ENCODE assay signal across 22 cellular contexts in the genomic region with DNA sequence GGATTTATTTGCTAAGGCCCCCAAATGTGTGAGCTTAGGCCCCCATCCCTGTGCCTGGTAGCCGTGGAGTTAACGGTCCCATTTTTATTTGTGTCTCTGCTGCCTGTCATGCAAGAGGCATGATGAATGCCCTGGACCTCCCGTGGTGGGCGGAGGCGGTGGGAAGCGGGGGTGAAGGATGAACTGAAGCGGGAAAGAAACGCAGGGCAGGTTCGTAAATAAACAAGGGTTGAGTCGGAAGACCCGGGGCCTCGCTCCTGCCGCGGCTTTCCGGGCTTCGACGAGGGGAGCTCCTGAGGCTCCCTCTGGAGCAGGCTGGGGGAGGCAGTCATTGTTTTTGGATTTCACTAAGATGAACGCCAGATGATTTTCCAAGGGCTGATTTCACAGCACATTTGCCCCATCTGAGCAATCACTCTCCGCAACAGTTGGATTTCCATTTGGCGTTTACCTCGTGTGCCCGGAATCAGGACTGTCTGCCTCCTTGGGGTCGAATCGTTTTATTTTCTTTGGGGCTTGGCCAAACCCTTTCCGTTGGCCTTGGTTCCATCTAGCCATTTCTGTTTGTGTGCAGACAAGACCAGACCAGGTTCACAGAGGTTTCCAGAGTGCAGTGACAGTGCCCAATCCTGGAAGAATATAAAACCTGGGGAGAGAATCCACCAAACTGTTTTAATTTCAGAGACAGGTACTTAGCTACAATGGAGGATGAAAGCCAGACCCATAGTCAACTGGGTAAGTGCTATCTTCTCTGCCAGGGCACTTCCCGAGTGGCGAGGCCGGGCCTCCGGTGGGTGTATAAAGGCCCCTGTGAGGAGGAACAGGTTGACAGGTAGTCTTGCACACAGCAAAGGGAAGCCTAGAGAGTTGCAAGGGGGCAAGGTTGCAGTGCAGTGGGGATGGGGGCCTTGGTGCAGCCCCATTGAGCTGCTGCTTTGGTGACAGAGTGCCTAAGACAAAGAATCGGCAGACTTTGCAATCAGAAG.
A peak's percentile ranks its signal among the peaks of the same experiment; 100 is the strongest.
DNase-seq lines count a peak whose midpoint lies in the region; ATAC-seq and TF ChIP-seq lines count a peak whose summit lies in the region.
"Had no signal": no experiment of that assay in that cellular context is flagged by ENCODE, and none has a peak within 500 bp of the region (broad histone marks: within the 10 kb centered on the region; RNA-seq: fewer than 3 reads in every experiment).

No MANE protein-coding gene starts in this region.

- H3K27ac Mint-ChIP-seq in endodermal cell = no peak overlapping the region
- no peak overlapping the region for H3K27ac Mint-ChIP-seq in CD4-positive, alpha-beta T cell
- H3K27ac Mint-ChIP-seq: activated naive CD4-positive, alpha-beta T cell treated with anti-CD3 and anti-CD28 coated beads, Interleukin-2, amount 10 ng/mL, durations not matched to agents 7 days and 5 days; WTC11 had no signal

- 71 to 83% methylated on average over 30 of the region's 30 CpGs for WGBS in endodermal cell (ENCODE audit: insufficient coverage in 1 of 2, insufficient read length in 1 of 2), 2 experiments

- CTCF ChIA-PET in A673 (lab: Charles Lee) = no interaction called here
- CTCF ChIA-PET in CD4-positive, alpha-beta T cell (lab: Charles Lee) = no interaction called here

- TF ChIP-seq CTCF in A673 (conservative IDR thresholded peaks at IDR 0.05; ENCODE audit: low read depth, low read length) (no peak), ascending aorta (IDR thresholded peaks at IDR 0.05) (no peak), endodermal cell (conservative IDR thresholded peaks at IDR 0.05) (no peak), osteoblast (IDR thresholded peaks at IDR 0.05; ENCODE audit: extremely low read depth, low read depth, low read length) (no peak)
- no peak for TF ChIP-seq CTCF in CD4-positive, alpha-beta T cell (IDR thresholded peaks at IDR 0.05)

- intact Hi-C loops in A673 (cut with micrococcal nuclease; ENCODE audit: unreplicated experiment) (no loop called here), ascending aorta (cut with DNase I) (no loop called here)
- intact Hi-C loops in CD4-positive, alpha-beta T cell (cut with DNase I, micrococcal nuclease) = no loop called here

- H3K36me3 Mint-ChIP-seq in endodermal cell (ENCODE audit: low read depth) = peaks cover 12% of the 10 kb centered on the region
- H3K36me3 Mint-ChIP-seq in CD4-positive, alpha-beta T cell (ENCODE audit: low read depth) = no peaks in the 10 kb centered on the region
- H3K36me3 Mint-ChIP-seq: activated naive CD4-positive, alpha-beta T cell treated with anti-CD3 and anti-CD28 coated beads, Interleukin-2, amount 10 ng/mL, durations not matched to agents 7 days and 5 days had no signal

- H2AFZ ChIP-seq in osteoblast (ENCODE audit: low read length) = peak overlapping the region; percentile 77

- no peak overlapping the region for H3K4me3 Mint-ChIP-seq in endodermal cell
- H3K4me3 Mint-ChIP-seq in CD4-positive, alpha-beta T cell = no peak overlapping the region
- H3K4me3 Mint-ChIP-seq: activated naive CD4-positive, alpha-beta T cell treated with anti-CD3 and anti-CD28 coated beads, Interleukin-2, amount 10 ng/mL, durations not matched to agents 7 days and 5 days; naive thymus-derived CD4-positive, alpha-beta T cell; WTC11 had no signal

- H3K9me3 ChIP-seq in A673 (ENCODE audit: low read depth, low read length, poor library complexity, severe bottlenecking) = no peaks in the 10 kb centered on the region
- H3K9me3 ChIP-seq in ascending aorta = no peaks in the 10 kb centered on the region
- H3K9me3 ChIP-seq in endodermal cell (ENCODE audit: control insufficient read depth, low read length) = peaks cover 22% of the 10 kb centered on the region
- H3K9me3 ChIP-seq in osteoblast (ENCODE audit: low read depth, low read length) = peaks cover 2% of the 10 kb centered on the region
- H3K9me3 ChIP-seq in CD4-positive, alpha-beta T cell (ENCODE audit: control insufficient read depth, low read length) = peaks cover 6% of the 10 kb centered on the region
- H3K9me3 ChIP-seq: BE2C had no signal

- H3K4me3 ChIP-seq in A673 (ENCODE audit: low read depth, low read length, poor library complexity, severe bottlenecking) = no peak overlapping the region
- H3K4me3 ChIP-seq in ascending aorta = peak overlapping the region; percentile 3 to 30
- H3K4me3 ChIP-seq in endodermal cell (ENCODE audit: low read length) = no peak overlapping the region
- H3K4me3 ChIP-seq in osteoblast (ENCODE audit: insufficient read depth, low read length) = peak overlapping the region; percentile 44
- H3K4me3 ChIP-seq: smooth muscle cell had no signal

- H3K27ac ChIP-seq in A673 (ENCODE audit: low read depth, low read length, poor library complexity, severe bottlenecking) (peak overlapping the region; percentile 69), ascending aorta (peak overlapping the region in 1 of 2 donors; percentile 32), endodermal cell (ENCODE audit: low read depth, low read length) (peak overlapping the region; percentile 49), osteoblast (ENCODE audit: low read depth, low read length) (no peak overlapping the region)
- no peak overlapping the region for H3K27ac ChIP-seq in CD4-positive, alpha-beta T cell (ENCODE audit: low read depth, low read length)

- DNase-seq in A673 (ENCODE audit: low spot score) (peak; percentile 82), ascending aorta (ENCODE audit: low spot score in 2 of 2) (no peak), endodermal cell (no peak), osteoblast (ENCODE audit: insufficient read length, low spot score, missing footprints) (no peak), superior temporal gyrus (ENCODE audit: extremely low spot score) (no peak)
- no peak for DNase-seq in CD4-positive, alpha-beta T cell
- no peak for DNase-seq in activated CD4-positive, alpha-beta T cell treated with anti-CD3 and anti-CD28 coated beads, Interleukin-2, amount 50 U/mL, for 48 hours
- no peak for DNase-seq in activated naive CD4-positive, alpha-beta T cell (lab: John Stamatoyannopoulos, UW)
- DNase-seq: 8988T; activated CD4-positive, alpha-beta T cell treated with anti-CD3 and anti-CD28 coated beads, Interleukin-2, amount 50 U/mL, for 4 hours; activated naive CD4-positive, alpha-beta T cell treated with anti-CD3 and anti-CD28 coated beads, Interleukin-2, amount 10 ng/mL, durations not matched to agents 7 days and 5 days; anterior cingulate cortex; BE2C; COR-L47; erythroblast; kidney glomerular epithelial cell; MM.1S; naive thymus-derived CD4-positive, alpha-beta T cell; NCI-H1436; NCI-H526 had no signal

- H3K9me3 Mint-ChIP-seq in endodermal cell = peaks cover 38% of the 10 kb centered on the region
- H3K9me3 Mint-ChIP-seq in CD4-positive, alpha-beta T cell = peaks cover 11% of the 10 kb centered on the region

- peaks cover 67% of the 10 kb centered on the region for H3K4me1 ChIP-seq in A673 (ENCODE audit: insufficient read depth, low read length, poor library complexity, severe bottlenecking)
- peaks cover 0 to 6% of the 10 kb centered on the region in 2 donors for H3K4me1 ChIP-seq in ascending aorta
- no peaks in the 10 kb centered on the region for H3K4me1 ChIP-seq in endodermal cell (ENCODE audit: control insufficient read depth, insufficient read depth, low read length)
- H3K4me1 ChIP-seq in osteoblast (ENCODE audit: insufficient read depth, low read length) = peaks cover 25% of the 10 kb centered on the region
- H3K4me1 ChIP-seq: BE2C had no signal

- H3K4me1 Mint-ChIP-seq in endodermal cell = peaks cover 4% of the 10 kb centered on the region
- H3K4me1 Mint-ChIP-seq in CD4-positive, alpha-beta T cell (ENCODE audit: low read depth) = no peaks in the 10 kb centered on the region
- H3K4me1 Mint-ChIP-seq: activated naive CD4-positive, alpha-beta T cell treated with anti-CD3 and anti-CD28 coated beads, Interleukin-2, amount 10 ng/mL, durations not matched to agents 7 days and 5 days; naive thymus-derived CD4-positive, alpha-beta T cell had no signal

- no peaks in the 10 kb centered on the region for H3K27me3 ChIP-seq in A673 (replicated peaks; ENCODE audit: insufficient read depth, low read depth, low read length, poor library complexity)
- H3K27me3 ChIP-seq in ascending aorta = no peaks in the 10 kb centered on the region
- H3K27me3 ChIP-seq in endodermal cell (ENCODE audit: control insufficient read depth, insufficient read depth, low read length, poor library complexity, severe bottlenecking) = no peaks in the 10 kb centered on the region
- no peaks in the 10 kb centered on the region for H3K27me3 ChIP-seq in osteoblast (ENCODE audit: insufficient read depth, low read length)
- peaks cover 4% of the 10 kb centered on the region for H3K27me3 ChIP-seq in CD4-positive, alpha-beta T cell (ENCODE audit: control insufficient read depth, insufficient read depth, low read length)
- H3K27me3 ChIP-seq: BE2C had no signal

- H3K9ac ChIP-seq in endodermal cell (ENCODE audit: extremely low read depth, low read length, poor library complexity, severe bottlenecking) = no peak overlapping the region

- no peak for ATAC-seq in CD4-positive, alpha-beta T cell (ENCODE audit: poor library complexity)
- ATAC-seq: naive thymus-derived CD4-positive, alpha-beta T cell; WTC11 had no signal

- no peaks in the 10 kb centered on the region for H4K20me1 ChIP-seq in osteoblast (ENCODE audit: insufficient read depth, low read length)

- H3K36me3 ChIP-seq in A673 (ENCODE audit: insufficient read depth, low read length, poor library complexity, severe bottlenecking) (no peaks in the 10 kb centered on the region), ascending aorta (no peaks in the 10 kb centered on the region), endodermal cell (ENCODE audit: control insufficient read depth, insufficient read depth, low read length) (no peaks in the 10 kb centered on the region), osteoblast (ENCODE audit: insufficient read depth, low read length) (no peaks in the 10 kb centered on the region)
- H3K36me3 ChIP-seq: BE2C had no signal

- peak overlapping the region; percentile 68 for H3K4me2 ChIP-seq in osteoblast (ENCODE audit: insufficient read depth, low read length)
- H3K4me2 ChIP-seq: smooth muscle cell had no signal

- H3K79me2 ChIP-seq in osteoblast (ENCODE audit: insufficient read depth, low read length) = no peaks in the 10 kb centered on the region

- H3K27me3 Mint-ChIP-seq in endodermal cell (ENCODE audit: insufficient read depth) = peaks cover 13% of the 10 kb centered on the region
- H3K27me3 Mint-ChIP-seq in CD4-positive, alpha-beta T cell = peaks cover 11% of the 10 kb centered on the region

- POLR2A ChIA-PET in A673 (lab: Charles Lee; ENCODE audit: low non-redundant PET) = no interaction called here
- POLR2A ChIA-PET in CD4-positive, alpha-beta T cell (lab: Charles Lee) = no interaction called here

- BruUV-seq in A673 (replicated peaks; lab: Mats Ljungman, UMichigan) = no TSS peak

Comparison
In these comparisons a context has a peak if more than half of its experiments do, and no peak if none do; other contexts are left out.
1. H3K27ac ChIP-seq: peak in A673 (single experiment) and endodermal cell (single experiment); none in osteoblast (single experiment) and CD4-positive, alpha-beta T cell (single experiment).
2. H3K4me3 ChIP-seq: peak in ascending aorta (2 of 2) and osteoblast (single experiment); none in A673 (single experiment) and endodermal cell (single experiment).